In the genomic region with DNA sequence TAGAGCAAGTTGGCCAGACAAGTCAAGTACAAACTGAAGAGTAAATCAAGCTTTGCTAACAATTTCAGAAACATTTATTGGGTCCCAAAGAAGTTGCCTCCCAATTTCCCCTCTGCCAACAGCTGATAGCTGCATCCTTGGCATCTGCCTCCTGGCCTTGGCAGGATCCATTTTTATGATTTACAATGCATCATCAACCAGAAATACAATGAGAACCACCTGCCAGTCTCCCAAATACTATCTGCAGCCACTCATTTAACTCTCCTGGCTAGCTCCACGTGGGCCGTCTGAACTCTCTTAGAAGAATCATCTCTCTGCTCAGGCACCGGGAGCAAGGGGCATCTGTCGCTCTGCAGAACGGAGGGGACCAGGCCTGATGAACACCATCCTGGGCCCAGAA, we compare ENCODE assay signal across 14 cellular contexts. TPM values are rescaled to one million over a fixed set of nuclear protein-coding genes. Genes with fewer than 3 reads are reported as not detected.
A peak's percentile ranks its signal among the peaks of the same experiment; 100 is the strongest.
DNase-seq lines count a peak whose midpoint lies in the region; ATAC-seq and TF ChIP-seq lines count a peak whose summit lies in the region.
"Had no signal": no experiment of that assay in that cellular context is flagged by ENCODE, and none has a peak within 500 bp of the region (broad histone marks: within the 10 kb centered on the region; RNA-seq: fewer than 3 reads in every experiment).

No MANE protein-coding gene starts in this region.

- no peak for ATAC-seq in CD4-positive, CD25-positive, alpha-beta regulatory T cell (ENCODE audit: low read depth in 2 of 2)
- no peak for ATAC-seq in naive B cell (ENCODE audit: low read depth in 2 of 2)

- H3K36me3 ChIP-seq in CD4-positive, CD25-positive, alpha-beta regulatory T cell (ENCODE audit: control insufficient read depth, insufficient read depth, low read length): peaks cover 16% of the 10 kb centered on the region
- H3K36me3 ChIP-seq in HAP-1 (replicated peaks) (peaks cover 39% of the 10 kb centered on the region), tibial artery (peaks cover 11 to 26% (median 18%) of the 10 kb centered on the region in 3 donors)

- peak overlapping the region; percentile 7 to 81 (median 68) for H3K4me3 Mint-ChIP-seq in CD4-positive, CD25-positive, alpha-beta regulatory T cell
- H3K4me3 Mint-ChIP-seq in activated T-helper 2 cell treated with anti-CD3 and anti-CD28 coated beads, Interferon-gamma antibody, Interleukin-2, Interleukin-4, amounts not matched to agents 10 μg/mL and 5 μg/mL and 100 μg/mL, durations not matched to agents 14 hours and 24 hours and 36 hours (ENCODE audit: low read depth): peak overlapping the region; percentile 93
- H3K4me3 Mint-ChIP-seq in naive B cell: peak overlapping the region in 3 of 8 donors; percentile 25 to 98 (median 63)

- H3K9me3 ChIP-seq in CD4-positive, CD25-positive, alpha-beta regulatory T cell (ENCODE audit: control insufficient read depth in 2 of 2, low read length in 2 of 2): no peaks in the 10 kb centered on the region
- H3K9me3 ChIP-seq in HAP-1 (no peaks in the 10 kb centered on the region), tibial artery (no peaks in the 10 kb centered on the region)
- H3K9me3 ChIP-seq: stomach had no signal

- DNase-seq in CD4-positive, CD25-positive, alpha-beta regulatory T cell: no peak
- no peak for DNase-seq in HAP-1 (ENCODE audit: low spot score in 2 of 2)
- no peak for DNase-seq in activated T-helper 2 cell treated with anti-CD3 and anti-CD28 coated beads, Interferon-gamma antibody, Interleukin-2, Interleukin-4, amounts not matched to agents 10 μg/mL and 5 μg/mL and 100 μg/mL, durations not matched to agents 14 hours and 24 hours and 36 hours (ENCODE audit: low spot score)
- DNase-seq in naive B cell: no peak
- no peak for DNase-seq in tibial artery
- no peak for DNase-seq in EL
- no peak for DNase-seq in stimulated activated naive CD4-positive, alpha-beta T cell treated with Interleukin-2 at 50 U/mL for 16 hours (lab: John Stamatoyannopoulos, UW)
- DNase-seq: DMS 273 treated with DMSO at 0.1 percent for 48 hours, dorsolateral prefrontal cortex, Kasumi-1, NCI-H2171 treated with DMSO at 0.1 percent for 48 hours, stomach had no signal

- H3K9me3 Mint-ChIP-seq in CD4-positive, CD25-positive, alpha-beta regulatory T cell: no peaks in the 10 kb centered on the region
- no peaks in the 10 kb centered on the region for H3K9me3 Mint-ChIP-seq in activated T-helper 2 cell treated with anti-CD3 and anti-CD28 coated beads, Interferon-gamma antibody, Interleukin-2, Interleukin-4, amounts not matched to agents 10 μg/mL and 5 μg/mL and 100 μg/mL, durations not matched to agents 14 hours and 24 hours and 36 hours
- H3K9me3 Mint-ChIP-seq in naive B cell: no peaks in the 10 kb centered on the region

- H3K4me1 Mint-ChIP-seq in CD4-positive, CD25-positive, alpha-beta regulatory T cell: peaks cover 4 to 40% (median 29%) of the 10 kb centered on the region in 4 donors
- peaks cover 20% of the 10 kb centered on the region for H3K4me1 Mint-ChIP-seq in activated T-helper 2 cell treated with anti-CD3 and anti-CD28 coated beads, Interferon-gamma antibody, Interleukin-2, Interleukin-4, amounts not matched to agents 10 μg/mL and 5 μg/mL and 100 μg/mL, durations not matched to agents 14 hours and 24 hours and 36 hours (ENCODE audit: low read depth)
- peaks cover 10 to 33% (median 21%) of the 10 kb centered on the region in 3 donors for H3K4me1 Mint-ChIP-seq in naive B cell

- H3K27me3 ChIP-seq in CD4-positive, CD25-positive, alpha-beta regulatory T cell (ENCODE audit: control insufficient read depth, insufficient read depth, low read length): no peaks in the 10 kb centered on the region
- H3K27me3 ChIP-seq in HAP-1 (ENCODE audit: low read depth): no peaks in the 10 kb centered on the region
- no peaks in the 10 kb centered on the region for H3K27me3 ChIP-seq in tibial artery
- H3K27me3 ChIP-seq: dorsolateral prefrontal cortex, stomach had no signal

- intact Hi-C loops in activated T-helper 2 cell treated with anti-CD3 and anti-CD28 coated beads, Interferon-gamma antibody, Interleukin-2, Interleukin-4, amounts not matched to agents 10 μg/mL and 5 μg/mL and 100 μg/mL, durations not matched to agents 14 hours and 24 hours and 36 hours (cut with micrococcal nuclease): no loop called here
- intact Hi-C loops in tibial artery (cut with DNase I; ENCODE audit: low total_unique reads): no loop called here

- H3K4me3 ChIP-seq in CD4-positive, CD25-positive, alpha-beta regulatory T cell (ENCODE audit: low read depth, low read length): no peak overlapping the region
- 0 out of 2 replicates have a peak overlapping the region, but pooled peaks have one; percentile 3 for H3K4me3 ChIP-seq in HAP-1
- H3K4me3 ChIP-seq in tibial artery: no peak overlapping the region
- H3K4me3 ChIP-seq: stomach had no signal

- TF ChIP-seq CTCF in tibial artery (IDR thresholded peaks at IDR 0.05): no peak

- peaks cover 6% of the 10 kb centered on the region for H3K27me3 Mint-ChIP-seq in CD4-positive, CD25-positive, alpha-beta regulatory T cell
- no peaks in the 10 kb centered on the region for H3K27me3 Mint-ChIP-seq in activated T-helper 2 cell treated with anti-CD3 and anti-CD28 coated beads, Interferon-gamma antibody, Interleukin-2, Interleukin-4, amounts not matched to agents 10 μg/mL and 5 μg/mL and 100 μg/mL, durations not matched to agents 14 hours and 24 hours and 36 hours (ENCODE audit: low read depth)
- H3K27me3 Mint-ChIP-seq in naive B cell: no peaks in the 10 kb centered on the region

- peaks cover 6% of the 10 kb centered on the region for H3K36me3 Mint-ChIP-seq in CD4-positive, CD25-positive, alpha-beta regulatory T cell
- peaks cover 50% of the 10 kb centered on the region for H3K36me3 Mint-ChIP-seq in activated T-helper 2 cell treated with anti-CD3 and anti-CD28 coated beads, Interferon-gamma antibody, Interleukin-2, Interleukin-4, amounts not matched to agents 10 μg/mL and 5 μg/mL and 100 μg/mL, durations not matched to agents 14 hours and 24 hours and 36 hours (ENCODE audit: low read depth)
- H3K36me3 Mint-ChIP-seq in naive B cell: no peaks in the 10 kb centered on the region

- peaks cover 25% of the 10 kb centered on the region for H3K4me1 ChIP-seq in CD4-positive, CD25-positive, alpha-beta regulatory T cell (ENCODE audit: control insufficient read depth, insufficient read depth, low read length, poor library complexity, severe bottlenecking)
- H3K4me1 ChIP-seq in HAP-1 (peaks cover 19% of the 10 kb centered on the region), tibial artery (peaks cover 0 to 31% (median 21%) of the 10 kb centered on the region in 4 donors)

- H3K27ac ChIP-seq in CD4-positive, CD25-positive, alpha-beta regulatory T cell (ENCODE audit: insufficient read depth, low read length, poor library complexity, severe bottlenecking): peak overlapping the region; percentile 29
- no peak overlapping the region for H3K27ac ChIP-seq in tibial artery
- H3K27ac ChIP-seq: dorsolateral prefrontal cortex, VCaP had no signal

- in situ Hi-C loops in HAP-1 (cut with MboI; ENCODE audit: low sequenced_read_pairs): no loop called here

- H3K27ac Mint-ChIP-seq in CD4-positive, CD25-positive, alpha-beta regulatory T cell: peak overlapping the region in 2 of 3 donors; percentile 52 to 82
- peak overlapping the region; percentile 24 for H3K27ac Mint-ChIP-seq in activated T-helper 2 cell treated with anti-CD3 and anti-CD28 coated beads, Interferon-gamma antibody, Interleukin-2, Interleukin-4, amounts not matched to agents 10 μg/mL and 5 μg/mL and 100 μg/mL, durations not matched to agents 14 hours and 24 hours and 36 hours
- H3K27ac Mint-ChIP-seq in naive B cell: peak overlapping the region; percentile 37 to 94 (median 64)

RNA-seq across cellular contexts. Expression of a gene that starts 2.7 kb away (rescaled TPM):
- total RNA-seq in CD4-positive, CD25-positive, alpha-beta regulatory T cell: 67.6 TPM
- 10 to 100 TPM; 16.4 to 22.8 (median 20.3) TPM for polyA plus RNA-seq in CD4-positive, CD25-positive, alpha-beta regulatory T cell
- total RNA-seq in activated T-helper 2 cell treated with anti-CD3 and anti-CD28 coated beads, Interferon-gamma antibody, Interleukin-2, Interleukin-4, amounts not matched to agents 10 μg/mL and 5 μg/mL and 100 μg/mL, durations not matched to agents 14 hours and 24 hours and 36 hours: 192 and 196 TPM in 2 replicates
- polyA plus RNA-seq in naive B cell (ENCODE audit: low read depth in 6 of 6): 10 to 100 TPM; 16.7 to 40.6 (median 21.7) TPM

RNA-seq across cellular contexts. Expression of a gene that starts 3.2 kb away (rescaled TPM):
- not detected for total RNA-seq in CD4-positive, CD25-positive, alpha-beta regulatory T cell
- polyA plus RNA-seq in CD4-positive, CD25-positive, alpha-beta regulatory T cell: under 1 TPM in 1 of 4 donors, not detected in 3; 0.17 TPM
- not detected in 2 replicates for total RNA-seq in activated T-helper 2 cell treated with anti-CD3 and anti-CD28 coated beads, Interferon-gamma antibody, Interleukin-2, Interleukin-4, amounts not matched to agents 10 μg/mL and 5 μg/mL and 100 μg/mL, durations not matched to agents 14 hours and 24 hours and 36 hours
- polyA plus RNA-seq in naive B cell (ENCODE audit: low read depth in 6 of 6): not detected
- total RNA-seq: dorsolateral prefrontal cortex, omental fat pad, stomach had no signal
- polyA plus RNA-seq: stomach had no signal

RNA-seq across cellular contexts. Expression of a gene that starts 27.1 kb away (rescaled TPM):
- 984 TPM for total RNA-seq in CD4-positive, CD25-positive, alpha-beta regulatory T cell
- 1,000 to 10,000 TPM; 1,952 to 2,703 (median 2,229) TPM for polyA plus RNA-seq in CD4-positive, CD25-positive, alpha-beta regulatory T cell
- total RNA-seq in activated T-helper 2 cell treated with anti-CD3 and anti-CD28 coated beads, Interferon-gamma antibody, Interleukin-2, Interleukin-4, amounts not matched to agents 10 μg/mL and 5 μg/mL and 100 μg/mL, durations not matched to agents 14 hours and 24 hours and 36 hours: 996 and 1,031 TPM in 2 replicates
- 1,000 to 10,000 TPM; 1,207 to 2,143 (median 1,738) TPM for polyA plus RNA-seq in naive B cell (ENCODE audit: low read depth in 6 of 6)

RNA-seq across cellular contexts. Expression of a gene that starts 36.4 kb away (rescaled TPM):
- total RNA-seq in CD4-positive, CD25-positive, alpha-beta regulatory T cell: 2.4 TPM
- polyA plus RNA-seq in CD4-positive, CD25-positive, alpha-beta regulatory T cell: 1 to 10 TPM; 1.8 to 3.0 (median 2.3) TPM
- total RNA-seq in activated T-helper 2 cell treated with anti-CD3 and anti-CD28 coated beads, Interferon-gamma antibody, Interleukin-2, Interleukin-4, amounts not matched to agents 10 μg/mL and 5 μg/mL and 100 μg/mL, durations not matched to agents 14 hours and 24 hours and 36 hours: 2.0 and 2.5 TPM in 2 replicates
- 1 to 10 TPM; 1.1 to 6.5 (median 2.6) TPM for polyA plus RNA-seq in naive B cell (ENCODE audit: low read depth in 6 of 6)

RNA-seq across cellular contexts. Expression of a gene that starts 36.9 kb away (rescaled TPM):
- 21.2 TPM for total RNA-seq in CD4-positive, CD25-positive, alpha-beta regulatory T cell
- 100 to 1,000 TPM in 2 of 4 donors, 10 to 100 TPM in 2; 90.6 to 110 (median 100) TPM for polyA plus RNA-seq in CD4-positive, CD25-positive, alpha-beta regulatory T cell
- 54.3 and 60.9 TPM in 2 replicates for total RNA-seq in activated T-helper 2 cell treated with anti-CD3 and anti-CD28 coated beads, Interferon-gamma antibody, Interleukin-2, Interleukin-4, amounts not matched to agents 10 μg/mL and 5 μg/mL and 100 μg/mL, durations not matched to agents 14 hours and 24 hours and 36 hours
- 100 to 1,000 TPM in 2 of 6 donors, 10 to 100 TPM in 4; 74.0 to 101 (median 86.6) TPM for polyA plus RNA-seq in naive B cell (ENCODE audit: low read depth in 6 of 6)
